ENCODE assay signal across 24 cellular contexts in the genomic region with DNA sequence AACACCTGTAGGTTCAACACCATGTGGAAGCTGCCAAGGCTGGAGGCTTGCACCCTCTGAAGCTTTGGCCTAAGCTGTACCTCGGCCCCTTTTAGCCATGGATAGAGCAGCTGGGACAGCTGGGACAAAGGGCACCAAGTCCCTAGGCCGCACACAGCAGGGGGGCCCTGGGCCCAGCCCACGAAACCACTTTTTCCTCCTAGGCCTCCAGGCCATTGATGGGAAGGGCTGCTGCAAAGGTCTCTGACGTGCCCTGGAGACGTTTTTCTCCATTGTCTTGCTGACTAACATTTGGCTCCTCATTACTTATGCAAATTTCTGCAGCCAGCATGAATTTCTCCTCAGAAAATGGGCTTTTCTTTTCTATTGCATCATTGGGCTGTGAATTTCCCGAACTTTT. TPM values are rescaled to one million over a fixed set of nuclear protein-coding genes. Genes with fewer than 3 reads are reported as not detected.
DNase-seq lines count a peak whose midpoint lies in the region; ATAC-seq, FAIRE-seq and TF ChIP-seq lines count a peak whose summit lies in the region.
"Had no signal": no experiment of that assay in that cellular context is flagged by ENCODE, and none has a peak within 500 bp of the region (broad histone marks: within the 10 kb centered on the region; RNA-seq: fewer than 3 reads in every experiment).

No MANE protein-coding gene starts in this region.

- H2AFZ ChIP-seq in HepG2 (ENCODE audit: low read length) = no peak overlapping the region
- H2AFZ ChIP-seq: GM23248 had no signal

- H3K4me3 Mint-ChIP-seq in immature natural killer cell = no peak overlapping the region
- H3K4me3 Mint-ChIP-seq: CD4-positive, alpha-beta memory T cell; H9 had no signal

- H3K27me3 ChIP-seq in HepG2 (ENCODE audit: control insufficient read depth in 1 of 2, insufficient read depth in 2 of 2, low read length in 2 of 2) = peaks cover 0 to 2% of the 10 kb centered on the region in 2 experiments; a peak in 1 of 5 replicates
- H3K27me3 ChIP-seq: BE2C; BLaER1 treated with 17β-estradiol and CSF1 and Interleukin-3, amounts not matched to agents 10 nM and 100 nM had no signal

- no peak overlapping the region for H3K4me3 ChIP-seq in HEK293 (ENCODE audit: low read depth, low read length)
- H3K4me3 ChIP-seq in HepG2 (replicated peaks in 1 of 3; ENCODE audit: insufficient read depth in 1 of 3, low read depth in 2 of 3, low read length in 3 of 3) = no peak overlapping the region
- H3K4me3 ChIP-seq: A549; BLaER1 treated with 17β-estradiol and CSF1 and Interleukin-3, amounts not matched to agents 10 nM and 100 nM; GM23248 had no signal

- in situ Hi-C loops in HepG2 (cut with HindIII; ENCODE audit: extremely low pct_ligation_motif_present, low pct_unique_long_range_greater_than_20kb) = no loop called here

- H3K27ac ChIP-seq in HEK293 (ENCODE audit: extremely low read depth, low read depth, low read length) = no peak overlapping the region
- H3K27ac ChIP-seq in HepG2 (ENCODE audit: extremely low read length, insufficient read depth, low read length) = no peak overlapping the region
- H3K27ac ChIP-seq: A549; BLaER1 treated with 17β-estradiol and CSF1 and Interleukin-3, amounts not matched to agents 10 nM and 100 nM; GM23248 had no signal

- no peak overlapping the region for H3K4me2 ChIP-seq in HepG2 (ENCODE audit: low read depth, low read length)
- H3K4me2 ChIP-seq: A549; BLaER1 treated with 17β-estradiol and CSF1 and Interleukin-3, amounts not matched to agents 10 nM and 100 nM had no signal

- WGBS in HepG2 (ENCODE audit: low lambda C conversion rate) = 7% methylated on average over 5 of the region's 6 CpGs

- H3K9ac ChIP-seq in HepG2 (ENCODE audit: insufficient read depth, low read depth, low read length) = no peak overlapping the region
- H3K9ac ChIP-seq: BLaER1 treated with 17β-estradiol and CSF1 and Interleukin-3, amounts not matched to agents 10 nM and 100 nM; GM23248 had no signal

- H3K36me3 Mint-ChIP-seq in immature natural killer cell = no peaks in the 10 kb centered on the region
- H3K36me3 Mint-ChIP-seq: CD4-positive, alpha-beta memory T cell had no signal

- H4K20me1 ChIP-seq in HepG2 (ENCODE audit: insufficient read depth, low read length) = no peaks in the 10 kb centered on the region
- H4K20me1 ChIP-seq: BLaER1 treated with 17β-estradiol and CSF1 and Interleukin-3, amounts not matched to agents 10 nM and 100 nM had no signal

- no peak for TF ChIP-seq EP300 in HepG2 (IDR thresholded peaks at IDR 0.05; ENCODE audit: low read depth in 2 of 2, low read length in 2 of 2)
- no peak for TF ChIP-seq EP300 in HepG2 (CRISPR knock-in tag; IDR thresholded peaks at IDR 0.05; ENCODE audit: borderline replicate concordance)

- peaks cover 0 to 5% (median 1%) of the 10 kb centered on the region in 3 donors for H3K27me3 Mint-ChIP-seq in immature natural killer cell (ENCODE audit: low read depth in 3 of 3)

- TF ChIP-seq CTCF in HEK293 (tag by site-specific recombination; IDR thresholded peaks at IDR 0.05) (no peak), HepG2 (CRISPR knock-in tag; IDR thresholded peaks at IDR 0.05) (no peak)

- intact Hi-C loops in HepG2 (cut with micrococcal nuclease; ENCODE audit: unreplicated experiment) = no loop called here

- POLR2A ChIA-PET in HEK293 (lab: Yijun Ruan, JAX) (no interaction called here), HepG2 (lab: Yijun Ruan, JAX) (no interaction called here)

- TF ChIP-seq POLR2A in HepG2 (IDR thresholded peaks at IDR 0.05; ENCODE audit: insufficient read depth in 1 of 2, low read depth in 2 of 2, low read length in 2 of 2) = no peak

- H3K4me1 ChIP-seq in HEK293 (ENCODE audit: control insufficient read depth, insufficient read depth, low read length) (no peaks in the 10 kb centered on the region), HepG2 (ENCODE audit: insufficient read depth, low read length) (peaks cover 11% of the 10 kb centered on the region; the same call in 1 of the 2 replicates)
- H3K4me1 ChIP-seq: A549; BE2C; BLaER1 treated with 17β-estradiol and CSF1 and Interleukin-3, amounts not matched to agents 10 nM and 100 nM had no signal

- no peaks in the 10 kb centered on the region for H3K36me3 ChIP-seq in HEK293 (ENCODE audit: control insufficient read depth in 2 of 2, insufficient read depth in 1 of 2, low read length in 2 of 2)
- no peaks in the 10 kb centered on the region for H3K36me3 ChIP-seq in HepG2 (replicated peaks in 1 of 2; ENCODE audit: control insufficient read depth in 1 of 2, insufficient read depth in 2 of 2, low read length in 2 of 2)
- H3K36me3 ChIP-seq: BE2C; BLaER1 treated with 17β-estradiol and CSF1 and Interleukin-3, amounts not matched to agents 10 nM and 100 nM had no signal

- H3K9me3 ChIP-seq in HEK293 (ENCODE audit: control insufficient read depth, insufficient read depth, low read depth, low read length) = no peaks in the 10 kb centered on the region
- peaks cover 2% of the 10 kb centered on the region for H3K9me3 ChIP-seq in HepG2 (ENCODE audit: low read length)
- H3K9me3 ChIP-seq: BE2C had no signal

- H3K27ac Mint-ChIP-seq in immature natural killer cell = no peak overlapping the region
- H3K27ac Mint-ChIP-seq: CD4-positive, alpha-beta memory T cell had no signal

- no peaks in the 10 kb centered on the region for H3K4me1 Mint-ChIP-seq in immature natural killer cell
- H3K4me1 Mint-ChIP-seq: CD4-positive, alpha-beta memory T cell had no signal

- peaks cover 0 to 8% (median under 1%) of the 10 kb centered on the region in 6 donors for H3K9me3 Mint-ChIP-seq in immature natural killer cell

- no peak for FAIRE-seq in HepG2 (lab: Jason Lieb, UNC)
- FAIRE-seq: A549, G401.6, GM12892, H1 had no signal

- peak; percentile 66 for DNase-seq in RPMI7951 (ENCODE audit: low read depth)
- no peak for DNase-seq in HepG2 (ENCODE audit: low spot score)
- DNase-seq in NCI-H2029 (lab: John Stamatoyannopoulos, UW) = no peak
- no peak for DNase-seq in immature natural killer cell
- no peak for DNase-seq in H4 (ENCODE audit: low spot score)
- DNase-seq: 8988T; ACHN; AML-193; BE2C; Calu3; CD4-positive, alpha-beta memory T cell; COR-L47; DMS53; DMS79 treated with DMSO at 0.1 percent for 48 hours; GM23248; H9 had no signal

- no peak for ATAC-seq in HepG2
- no peak for ATAC-seq in GM21825 (IDR thresholded peaks at IDR 0.05; ENCODE audit: unreplicated experiment)
- ATAC-seq: A549, HCT116 had no signal

- no peak for TF ChIP-seq RAD21 in HepG2 (CRISPR knock-in tag; IDR thresholded peaks at IDR 0.05)

- BruUV-seq in HepG2 (replicated peaks; lab: Mats Ljungman, UMichigan) = no TSS peak

- CTCF ChIA-PET in HEK293 (lab: Yijun Ruan, JAX) = no interaction called here
- CTCF ChIA-PET in HepG2 (lab: Yijun Ruan, JAX; ENCODE audit: low intra/inter-chr PET ratio, low total read pairs) = no interaction called here

- H3K79me2 ChIP-seq in HepG2 (ENCODE audit: insufficient read depth, low read length) = no peaks in the 10 kb centered on the region

TF ChIP-seq in HEK293, 187 proteins besides CTCF, POLR2A, EP300 and RAD21:
- TF ChIP-seq ZNF16 (tag by site-specific recombination; IDR thresholded peaks at IDR 0.05; ENCODE audit: low read depth) (no peak), EGR2 (tag by site-specific recombination; IDR thresholded peaks at IDR 0.05; ENCODE audit: low read depth) (no peak), ZNF585B (tag by site-specific recombination; IDR thresholded peaks at IDR 0.05) (peak; percentile 75)
TF ChIP-seq in HEK293: peak in this region for 1.

TF ChIP-seq in HepG2, 621 proteins besides CTCF, POLR2A, EP300 and RAD21:
- no peak for TF ChIP-seq SNAPC2 (CRISPR knock-in tag; IDR thresholded peaks at IDR 0.05)
- TF ChIP-seq ATF4 (CRISPR knock-in tag; IDR thresholded peaks at IDR 0.05) = no peak
- TF ChIP-seq ATF7 (IDR thresholded peaks at IDR 0.05) = 0 out of 2 replicates have a peak, but pooled peaks have one; percentile 22
- TF ChIP-seq ATF7 (CRISPR knock-in tag; IDR thresholded peaks at IDR 0.05) = no peak

RNA-seq across cellular contexts. Expression of gene RAPGEF4, which starts 13.7 kb away (rescaled TPM):
- total RNA-seq in RPMI7951 (2014; rRNA removed; shearing (Covaris generic)) = 2.1 and 2.4 TPM in 2 replicates
- total RNA-seq in HepG2 (2016; rRNA removed; fragmentation: Illumina TruSeq; extraction: Trizol) = 0.91 TPM in 2 replicates
- 0.09 TPM in 1 of 2 replicates, not detected in the other for total RNA-seq in HepG2 (2016; cell fraction: cytosol; rRNA removed; fragmentation: Illumina TruSeq; extraction: Trizol; ENCODE audit: low read depth)
- 0.54 and 0.63 TPM in 2 replicates for total RNA-seq in HepG2 (2016; cell fraction: insoluble cytoplasmic fraction; rRNA removed; fragmentation: Illumina TruSeq; extraction: Trizol)
- 0.24 and 0.53 TPM in 2 replicates for total RNA-seq in HepG2 (2016; cell fraction: membrane; rRNA removed; fragmentation: Illumina TruSeq; extraction: Trizol)
- 0.53 and 0.56 TPM in 2 replicates for total RNA-seq in HepG2 (2016; cell fraction: nucleus; rRNA removed; fragmentation: Illumina TruSeq; extraction: Trizol)
- polyA plus RNA-seq in HepG2 (2011; rRNA removed) = 0.78 and 0.93 TPM in 2 replicates
- polyA plus RNA-seq in HepG2 (2011; cell fraction: cytosol; rRNA removed) = 0.19 and 0.24 TPM in 2 replicates
- 2.5 and 2.8 TPM in 2 replicates for polyA plus RNA-seq in HepG2 (2011; cell fraction: nucleus; rRNA removed)
- 0.65 and 1.2 TPM in 2 replicates for polyA plus RNA-seq in HepG2 (2012)
- 0.03 and 0.10 TPM in 2 replicates for polyA plus RNA-seq in HepG2 (2016; cell fraction: cytosol; fragmentation: Illumina TruSeq; extraction: Trizol; ENCODE audit: low read depth)
- 0.47 and 0.78 TPM in 2 replicates for polyA plus RNA-seq in HepG2 (2016; cell fraction: insoluble cytoplasmic fraction; fragmentation: Illumina TruSeq; extraction: Trizol; ENCODE audit: low read depth)
- polyA plus RNA-seq in HepG2 (2016; cell fraction: membrane; fragmentation: Illumina TruSeq; extraction: Trizol; ENCODE audit: low read depth) = 0.13 and 0.31 TPM in 2 replicates
- polyA plus RNA-seq in HepG2 (2016; cell fraction: nucleus; fragmentation: Illumina TruSeq; extraction: Trizol; ENCODE audit: insufficient read depth, low read depth) = 0.53 and 0.68 TPM in 2 replicates
- 3.3 and 5.8 TPM in 2 replicates for polyA minus RNA-seq in HepG2 (2011; rRNA and poly(A)+ RNA removed; ENCODE audit: low replicate concordance)
- polyA minus RNA-seq in HepG2 (2011; cell fraction: cytosol; rRNA and poly(A)+ RNA removed) = 0.20 and 0.88 TPM in 2 replicates
- 10.7 and 12.4 TPM in 2 replicates for polyA minus RNA-seq in HepG2 (2011; cell fraction: nucleus; rRNA and poly(A)+ RNA removed)
- polyA plus RNA-seq in immature natural killer cell = not detected
- 0.72 and 1.7 TPM in 2 replicates for total RNA-seq in H4 (2014; rRNA removed; shearing (Covaris generic))
- total RNA-seq: CD4-positive, alpha-beta memory T cell had no signal
- polyA plus RNA-seq: CD4-positive, alpha-beta memory T cell; GM23248 had no signal
